ENCODE assay signal across 8 cellular contexts in genomic region chr9:121399883-121400607, GRCh38. TPM values are rescaled to one million over a fixed set of nuclear protein-coding genes. Genes with fewer than 3 reads are reported as not detected.
DNase-seq lines count a peak whose midpoint lies in the region; ATAC-seq and TF ChIP-seq lines count a peak whose summit lies in the region.

No MANE protein-coding gene starts in this region.

- no peak overlapping the region for H2AFZ ChIP-seq in KMS-11 (ENCODE audit: low read depth)
- H2AFZ ChIP-seq in OCI-LY7 (ENCODE audit: low read length): no peak overlapping the region

- TF ChIP-seq CTCF in KMS-11 (conservative IDR thresholded peaks at IDR 0.05; ENCODE audit: low read depth, low read length) (peak; percentile 74), OCI-LY7 (conservative IDR thresholded peaks at IDR 0.05; ENCODE audit: low read length) (peak; percentile 88), colonic mucosa (IDR thresholded peaks at IDR 0.05) (peak; percentile 65), lower lobe of right lung (IDR thresholded peaks at IDR 0.05) (peak; percentile 70)

- H3K9ac ChIP-seq in KMS-11 (no peak overlapping the region), colonic mucosa (ENCODE audit: low read depth in 2 of 2, low read length in 2 of 2) (no peak overlapping the region)

- no peaks in the 10 kb centered on the region for H3K9me2 ChIP-seq in OCI-LY7 (ENCODE audit: insufficient read depth, low read length)

- WGBS in aorta, 2 donors: 20 to 21% methylated on average over 9 of the region's 9 CpGs

- POLR2A ChIA-PET in OCI-LY7 (lab: Charles Lee): interaction anchor here (0.6 to 1.2 kb wide), 2 partner anchors 188 to 638 kb away, joined by 3 read pairs; no protein-coding TSS in a partner anchor

- H4K20me1 ChIP-seq in KMS-11 (ENCODE audit: insufficient read depth): no peaks in the 10 kb centered on the region
- no peaks in the 10 kb centered on the region for H4K20me1 ChIP-seq in OCI-LY7 (ENCODE audit: insufficient read depth, low read length)

- ATAC-seq in lower lobe of right lung (peak; percentile 76 to 77), aorta (ENCODE audit: low FRiP score) (peak; percentile 71), HG03135 (IDR thresholded peaks at IDR 0.05; ENCODE audit: unreplicated experiment) (no peak)

- intact Hi-C loops in OCI-LY7 (cut with micrococcal nuclease; ENCODE audit: unreplicated experiment) (loop anchor here (1.0 to 10.0 kb wide), 4 partner anchors 80 to 643 kb away; no protein-coding TSS in a partner anchor), colonic mucosa (cut with DNase I) (loop anchor here (2.0 to 5.0 kb wide), 2 partner anchors 81 to 188 kb away; no protein-coding TSS in a partner anchor), lower lobe of right lung (cut with DNase I) (loop anchor here (10.0 kb wide), 1 partner anchor 85 kb away; no protein-coding TSS in a partner anchor), aorta (cut with DNase I) (loop anchor here (2.0 to 5.0 kb wide), 2 partner anchors 83 to 187 kb away; no protein-coding TSS in a partner anchor)

- H3K27ac ChIP-seq in KMS-11 (no peak overlapping the region), OCI-LY7 (ENCODE audit: low read depth, low read length, poor library complexity, severe bottlenecking) (no peak overlapping the region), colonic mucosa (no peak overlapping the region), lower lobe of right lung (no peak overlapping the region), aorta (ENCODE audit: low read depth in 1 of 2, low read length in 2 of 2) (no peak overlapping the region)

- H3K4me1 ChIP-seq in KMS-11 (ENCODE audit: low read depth, poor library complexity, severe bottlenecking): no peaks in the 10 kb centered on the region
- H3K4me1 ChIP-seq in OCI-LY7 (ENCODE audit: insufficient read depth, low read length, poor library complexity, severe bottlenecking): no peaks in the 10 kb centered on the region
- no peaks in the 10 kb centered on the region for H3K4me1 ChIP-seq in colonic mucosa
- no peaks in the 10 kb centered on the region for H3K4me1 ChIP-seq in lower lobe of right lung
- no peaks in the 10 kb centered on the region for H3K4me1 ChIP-seq in aorta (ENCODE audit: control insufficient read depth in 1 of 2, insufficient read depth in 2 of 2, low read length in 2 of 2)

- H3K4me3 ChIP-seq in KMS-11 (IDR thresholded peaks at IDR 0.05; ENCODE audit: insufficient read depth, low read depth, low read length) (no peak overlapping the region), OCI-LY7 (ENCODE audit: low read depth, low read length, poor library complexity, severe bottlenecking) (no peak overlapping the region), colonic mucosa (no peak overlapping the region), lower lobe of right lung (no peak overlapping the region), aorta (ENCODE audit: low read length in 2 of 2) (no peak overlapping the region)

- no peaks in the 10 kb centered on the region for H3K27me3 ChIP-seq in KMS-11 (ENCODE audit: insufficient read depth, low read depth)
- no peaks in the 10 kb centered on the region for H3K27me3 ChIP-seq in colonic mucosa
- H3K27me3 ChIP-seq in lower lobe of right lung (ENCODE audit: low read depth): no peaks in the 10 kb centered on the region
- H3K27me3 ChIP-seq in aorta (ENCODE audit: control insufficient read depth in 1 of 2, insufficient read depth in 2 of 2, low read length in 1 of 2): no peaks in the 10 kb centered on the region

- H3K9me3 ChIP-seq in OCI-LY7 (ENCODE audit: low read length): no peaks in the 10 kb centered on the region
- no peaks in the 10 kb centered on the region for H3K9me3 ChIP-seq in colonic mucosa
- no peaks in the 10 kb centered on the region for H3K9me3 ChIP-seq in lower lobe of right lung
- no peaks in the 10 kb centered on the region for H3K9me3 ChIP-seq in aorta (ENCODE audit: control insufficient read depth, low read length)

- CTCF ChIA-PET in OCI-LY7 (lab: Charles Lee; ENCODE audit: unreplicated experiment): interaction anchor here (0.6 to 1.2 kb wide), 3 partner anchors 80 to 121 kb away, joined by 3 to 5 read pairs (median 3); no protein-coding TSS in a partner anchor

- H3K36me3 ChIP-seq in KMS-11 (ENCODE audit: insufficient read depth) (no peaks in the 10 kb centered on the region), OCI-LY7 (ENCODE audit: insufficient read depth, low read length) (no peaks in the 10 kb centered on the region), colonic mucosa (no peaks in the 10 kb centered on the region), lower lobe of right lung (no peaks in the 10 kb centered on the region), aorta (ENCODE audit: control insufficient read depth in 1 of 2, insufficient read depth in 2 of 2, low read length in 1 of 2) (no peaks in the 10 kb centered on the region)

- peak; percentile 81 for DNase-seq in EH (ENCODE audit: low read depth)
- DNase-seq in OCI-LY7 (ENCODE audit: low spot score): peak; percentile 75
- DNase-seq in colonic mucosa: no peak
- DNase-seq in lower lobe of right lung: no peak
- no peak for DNase-seq in aorta
- no peak for DNase-seq in stimulated activated CD4-positive, alpha-beta T cell treated with anti-CD3 and anti-CD28 coated beads, Interleukin-4, amount 100 ng/mL, for 4 hours

- H3K79me2 ChIP-seq in KMS-11 (ENCODE audit: insufficient read depth, low read depth) (no peaks in the 10 kb centered on the region), OCI-LY7 (ENCODE audit: insufficient read depth, low read depth, low read length) (no peaks in the 10 kb centered on the region)

- no TSS peak for BruUV-seq in OCI-LY7 (replicated peaks; lab: Mats Ljungman, UMichigan)

- H3K4me2 ChIP-seq in KMS-11 (no peak overlapping the region), OCI-LY7 (ENCODE audit: low read length) (no peak overlapping the region)

RNA-seq across cellular contexts. Expression of gene STOM, which starts 30.0 kb away (rescaled TPM):
- total RNA-seq in OCI-LY7 (2014; rRNA removed; shearing (Covaris generic)): 3.3 and 5.7 TPM in 2 replicates
- total RNA-seq in OCI-LY7 (2022) (7.3 and 8.1 TPM in 2 replicates), colonic mucosa (100 to 1,000 TPM in 1 of 2 donors, 10 to 100 TPM in 1; 58.7 to 110 TPM), lower lobe of right lung (479 TPM), aorta (100 to 1,000 TPM; 375 to 384 TPM)
- 100 to 1,000 TPM in 1 of 2 donors, 10 to 100 TPM in 1; 80.0 to 115 TPM for polyA plus RNA-seq in aorta

Comparison
In these comparisons a context has a peak if more than half of its experiments do, and no peak if none do; other contexts are left out.
1. DNase-seq: peak in EH (single experiment) and OCI-LY7 (single experiment); none in colonic mucosa (single experiment), lower lobe of right lung (single experiment), aorta (0 of 2) and stimulated activated CD4-positive, alpha-beta T cell treated with anti-CD3 and anti-CD28 coated beads, Interleukin-4, amount 100 ng/mL, for 4 hours (0 of 2).
2. RNA of gene STOM, which starts 30.0 kb away (total RNA-seq): 479 TPM in lower lobe of right lung (single experiment), 375 to 384 TPM in aorta and 58.7 to 110 TPM in colonic mucosa; 3.3 to 8.1 TPM in OCI-LY7; every median in the first group is over 4 times any median in the second.
3. Peak in every context shown above with its lines, with median percentiles within 50 percentile points of each other: CTCF ChIP-seq.